Comparison of ENCODE assay signal across 17 cellular contexts in the genomic region with DNA sequence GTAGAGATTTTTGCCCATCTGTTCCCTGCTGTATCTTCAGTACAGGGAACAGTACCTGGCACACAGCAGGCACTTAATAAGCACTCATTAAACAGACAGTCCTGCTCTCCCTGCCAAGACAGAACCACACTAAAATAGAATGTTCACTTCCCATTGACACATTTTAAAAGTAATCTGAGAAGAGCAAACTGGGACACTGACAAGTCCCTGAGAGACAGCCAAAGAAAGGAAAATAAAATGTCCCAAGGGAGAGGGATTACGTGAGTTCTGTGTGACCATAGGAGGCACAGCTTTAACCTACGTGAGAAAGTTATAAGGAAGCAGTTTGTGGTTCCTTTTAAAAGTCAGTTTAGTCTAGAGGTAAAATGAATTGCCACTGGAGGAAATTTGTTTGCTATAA. TPM values are rescaled to one million over a fixed set of nuclear protein-coding genes. Genes with fewer than 3 reads are reported as not detected.
A peak's percentile ranks its signal among the peaks of the same experiment; 100 is the strongest.
DNase-seq lines count a peak whose midpoint lies in the region; ATAC-seq and TF ChIP-seq lines count a peak whose summit lies in the region.
"Had no signal": no experiment of that assay in that cellular context is flagged by ENCODE, and none has a peak within 500 bp of the region (broad histone marks: within the 10 kb centered on the region; RNA-seq: fewer than 3 reads in every experiment).

No MANE protein-coding gene starts in this region.

- no peak overlapping the region for H4K8ac ChIP-seq in mesenchymal stem cell (ENCODE audit: low read length)

- no peak overlapping the region for H3K23ac ChIP-seq in mesenchymal stem cell (ENCODE audit: low read length in 2 of 2)

- no peak overlapping the region for H3K4ac ChIP-seq in mesenchymal stem cell (ENCODE audit: low read depth in 1 of 2, low read length in 2 of 2)

- no peak overlapping the region for H2BK15ac ChIP-seq in mesenchymal stem cell (ENCODE audit: low read depth, poor library complexity, severe bottlenecking)

- H4K91ac ChIP-seq in mesenchymal stem cell (ENCODE audit: low read length), result no peak overlapping the region

- H3K14ac ChIP-seq in mesenchymal stem cell (ENCODE audit: low read length in 2 of 2), result no peak overlapping the region

- ATAC-seq in Right ventricle myocardium inferior, result peak; percentile 70
- ATAC-seq in upper lobe of right lung, result no peak

- no peak overlapping the region for H2AK5ac ChIP-seq in mesenchymal stem cell (ENCODE audit: low read length, severe bottlenecking)

- peaks cover 7% of the 10 kb centered on the region for H3K36me3 Mint-ChIP-seq in activated naive CD8-positive, alpha-beta T cell

- DNase-seq in Right ventricle myocardium inferior (ENCODE audit: missing footprints) (no peak), right atrium auricular region (ENCODE audit: low spot score) (no peak), mesenchymal stem cell (peak; percentile 60), transverse colon (no peak), upper lobe of right lung (no peak), esophagus squamous epithelium (lab: John Stamatoyannopoulos, UW) (no peak), kidney glomerular epithelial cell (lab: John Stamatoyannopoulos, UW) (no peak)
- DNase-seq: activated CD4-positive, CD25-positive, alpha-beta regulatory T cell treated with anti-CD3 and anti-CD28 coated beads, Interleukin-2, amount 50 U/mL, for 72 hours; activated T-cell treated with anti-CD3 and anti-CD28 coated beads, Interleukin-2, amount 50 U/mL, for 1 hour; aorta; NCI-H446; OCI-M1; SW 1271 had no signal

- H3K27ac ChIP-seq in right atrium auricular region, result no peak overlapping the region
- no peak overlapping the region for H3K27ac ChIP-seq in mesenchymal stem cell (ENCODE audit: low read length, poor library complexity, severe bottlenecking)
- peak overlapping the region; percentile 64 to 77 (median 72) for H3K27ac ChIP-seq in transverse colon
- H3K27ac ChIP-seq in upper lobe of right lung, result no peak overlapping the region
- H3K27ac ChIP-seq in esophagus squamous epithelium, result no peak overlapping the region
- H3K27ac ChIP-seq: neutrophil had no signal

- no peak overlapping the region for H2BK5ac ChIP-seq in mesenchymal stem cell (ENCODE audit: low read depth, low read length, poor library complexity, severe bottlenecking)

- no peak overlapping the region for H3K4me2 ChIP-seq in mesenchymal stem cell (ENCODE audit: low read length, poor library complexity, severe bottlenecking)
- H3K4me2 ChIP-seq: smooth muscle cell had no signal

- H3K27me3 Mint-ChIP-seq in activated naive CD8-positive, alpha-beta T cell, result no peaks in the 10 kb centered on the region

- no peak for TF ChIP-seq EP300 in transverse colon (IDR thresholded peaks at IDR 0.05; ENCODE audit: low read depth)

- no peak for TF ChIP-seq POLR2A in transverse colon (IDR thresholded peaks at IDR 0.05)
- no peak for TF ChIP-seq POLR2A in esophagus squamous epithelium (IDR thresholded peaks at IDR 0.05)

- H3K9me3 Mint-ChIP-seq in activated naive CD8-positive, alpha-beta T cell (ENCODE audit: low read depth), result no peaks in the 10 kb centered on the region

- WGBS in mesenchymal stem cell, result 61% methylated on average over 2 of the region's 2 CpGs
- 41 to 77% methylated on average over 2 of the region's 2 CpGs for WGBS in transverse colon (ENCODE audit: low coverage in 1 of 2), 2 donors
- 78 to 87% methylated on average over 2 of the region's 2 CpGs for WGBS in esophagus squamous epithelium, 2 donors

- no peak for TF ChIP-seq CTCF in right atrium auricular region (IDR thresholded peaks at IDR 0.05)
- no peak for TF ChIP-seq CTCF in transverse colon (IDR thresholded peaks at IDR 0.05)
- TF ChIP-seq CTCF in upper lobe of right lung (IDR thresholded peaks at IDR 0.05), result no peak
- TF ChIP-seq CTCF in esophagus squamous epithelium (IDR thresholded peaks at IDR 0.05), result no peak

- in situ Hi-C loops in transverse colon (cut with MboI; ENCODE audit: low pct_ligation_motif_present in 1 of 4, low pct_unique_long_range_greater_than_20kb in 1 of 4, low sequenced_read_pairs in 3 of 4), result no loop called here

- H3K4me3 Mint-ChIP-seq in activated naive CD8-positive, alpha-beta T cell, result no peak overlapping the region

- H3K27me3 ChIP-seq in right atrium auricular region, result no peaks in the 10 kb centered on the region
- H3K27me3 ChIP-seq in mesenchymal stem cell (ENCODE audit: control insufficient read depth in 1 of 2, insufficient read depth in 1 of 2, low read length in 2 of 2), result no peaks in the 10 kb centered on the region
- no peaks in the 10 kb centered on the region for H3K27me3 ChIP-seq in transverse colon
- H3K27me3 ChIP-seq in upper lobe of right lung, result no peaks in the 10 kb centered on the region
- H3K27me3 ChIP-seq in esophagus squamous epithelium, result no peaks in the 10 kb centered on the region
- H3K27me3 ChIP-seq: neutrophil had no signal

- no peak overlapping the region for H3K9ac ChIP-seq in mesenchymal stem cell (ENCODE audit: low read length)

- H3K4me1 Mint-ChIP-seq in activated naive CD8-positive, alpha-beta T cell (ENCODE audit: low read depth), result peaks cover 16% of the 10 kb centered on the region

- H2AFZ ChIP-seq in mesenchymal stem cell (ENCODE audit: low read depth, low read length), result no peak overlapping the region

- H3K4me3 ChIP-seq in right atrium auricular region (no peak overlapping the region), mesenchymal stem cell (ENCODE audit: insufficient read depth in 1 of 2, low read depth in 1 of 2, low read length in 2 of 2) (no peak overlapping the region), transverse colon (no peak overlapping the region), upper lobe of right lung (no peak overlapping the region), esophagus squamous epithelium (no peak overlapping the region)
- H3K4me3 ChIP-seq: smooth muscle cell had no signal

- H2BK120ac ChIP-seq in mesenchymal stem cell (ENCODE audit: low read depth, low read length), result no peak overlapping the region

- no peaks in the 10 kb centered on the region for H3K79me1 ChIP-seq in mesenchymal stem cell (replicated peaks; ENCODE audit: low read length, poor library complexity, severe bottlenecking)

- no peaks in the 10 kb centered on the region for H3K36me3 ChIP-seq in right atrium auricular region
- peaks cover 3 to 45% of the 10 kb centered on the region in 2 experiments for H3K36me3 ChIP-seq in mesenchymal stem cell (ENCODE audit: control insufficient read depth in 1 of 2, insufficient read depth in 2 of 2, low read depth in 1 of 2, low read length in 2 of 2)
- peaks cover 0 to 2% (median 0%) of the 10 kb centered on the region in 4 donors for H3K36me3 ChIP-seq in transverse colon
- H3K36me3 ChIP-seq in upper lobe of right lung, result peaks cover 38% of the 10 kb centered on the region
- H3K36me3 ChIP-seq in esophagus squamous epithelium, result peaks cover 0 to 88% (median 0%) of the 10 kb centered on the region in 3 donors

- H2BK12ac ChIP-seq in mesenchymal stem cell (ENCODE audit: low read length in 2 of 2), result no peak overlapping the region

- H3K9me3 ChIP-seq in right atrium auricular region, result no peaks in the 10 kb centered on the region
- H3K9me3 ChIP-seq in mesenchymal stem cell (ENCODE audit: control insufficient read depth, low read length), result no peaks in the 10 kb centered on the region
- no peaks in the 10 kb centered on the region for H3K9me3 ChIP-seq in transverse colon
- H3K9me3 ChIP-seq in upper lobe of right lung, result no peaks in the 10 kb centered on the region
- no peaks in the 10 kb centered on the region for H3K9me3 ChIP-seq in esophagus squamous epithelium
- H3K9me3 ChIP-seq: neutrophil had no signal

- intact Hi-C loops in Right ventricle myocardium inferior (cut with DNase I) (no loop called here), transverse colon (cut with DNase I; ENCODE audit: low total_unique reads) (no loop called here), upper lobe of right lung (cut with DNase I) (no loop called here), esophagus squamous epithelium (cut with DNase I) (no loop called here)

- H3K4me1 ChIP-seq in right atrium auricular region (peaks cover 0 to 8% of the 10 kb centered on the region in 2 donors), mesenchymal stem cell (ENCODE audit: control insufficient read depth, insufficient read depth, low read depth, low read length) (peaks cover 2% of the 10 kb centered on the region), transverse colon (peaks cover 4 to 53% (median 10%) of the 10 kb centered on the region in 4 donors), upper lobe of right lung (no peaks in the 10 kb centered on the region), esophagus squamous epithelium (no peaks in the 10 kb centered on the region)

- peak overlapping the region; percentile 88 for H3K27ac Mint-ChIP-seq in activated naive CD8-positive, alpha-beta T cell

- H3K18ac ChIP-seq in mesenchymal stem cell (ENCODE audit: low read depth in 1 of 2, low read length in 2 of 2), result no peak overlapping the region

RNA-seq across cellular contexts. Expression of a gene that starts 43.9 kb away (rescaled TPM):
- not detected for total RNA-seq in Right ventricle myocardium inferior
- total RNA-seq in right atrium auricular region, result not detected
- polyA plus RNA-seq in mesenchymal stem cell (2013, experiment 1 of 2), result 0.03 TPM
- polyA plus RNA-seq in mesenchymal stem cell (2013, experiment 2 of 2), result 0.10 TPM
- total RNA-seq in transverse colon, result under 1 TPM in 1 of 4 donors, not detected in 3; 0.16 TPM
- total RNA-seq in upper lobe of right lung, result 0.64 TPM
- total RNA-seq in esophagus squamous epithelium, result under 1 TPM in 2 of 4 donors, not detected in 2; 0.38 to 0.53 TPM
- total RNA-seq: dermis microvascular lymphatic vessel endothelial cell had no signal

RNA-seq across cellular contexts. Expression of a gene that starts 47.6 kb away (rescaled TPM):
- total RNA-seq in Right ventricle myocardium inferior, result 56.2 TPM
- 10 to 100 TPM; 25.3 to 32.6 TPM for total RNA-seq in right atrium auricular region
- polyA plus RNA-seq in mesenchymal stem cell (2013, experiment 1 of 2), result 38.0 TPM
- polyA plus RNA-seq in mesenchymal stem cell (2013, experiment 2 of 2), result 39.2 TPM
- total RNA-seq in transverse colon, result 10 to 100 TPM; 24.1 to 83.0 (median 64.5) TPM
- total RNA-seq in upper lobe of right lung, result 65.9 TPM
- 10 to 100 TPM; 20.8 to 26.3 (median 21.9) TPM for total RNA-seq in esophagus squamous epithelium

Comparison
In these comparisons a context has a peak if more than half of its experiments do, and no peak if none do; other contexts are left out.
1. H3K27ac ChIP-seq: peak in transverse colon (4 of 4); none in right atrium auricular region (0 of 2), mesenchymal stem cell (single experiment), upper lobe of right lung (single experiment) and esophagus squamous epithelium (0 of 4).